17 cellular contexts compared by ENCODE assay signal in genomic region chr22:49800408-49801238, GRCh38. TPM values are rescaled to one million over a fixed set of nuclear protein-coding genes. Genes with fewer than 3 reads are reported as not detected.
DNase-seq lines count a peak whose midpoint lies in the region; ATAC-seq, FAIRE-seq and TF ChIP-seq lines count a peak whose summit lies in the region.
"Had no signal": no experiment of that assay in that cellular context is flagged by ENCODE, and none has a peak within 500 bp of the region (broad histone marks: within the 10 kb centered on the region; RNA-seq: fewer than 3 reads in every experiment).

No MANE protein-coding gene starts in this region.

- peaks cover 0 to 50% (median 23%) of the 10 kb centered on the region in 3 donors for H3K36me3 ChIP-seq in pancreas

- intact Hi-C loops in left ventricle myocardium superior (cut with micrococcal nuclease) (no loop called here), pancreas (cut with DNase I) (no loop called here)

- no peaks in the 10 kb centered on the region for H3K9me3 Mint-ChIP-seq in WTC11
- H3K9me3 Mint-ChIP-seq: activated naive CD4-positive, alpha-beta T cell treated with anti-CD3 and anti-CD28 coated beads, Interleukin-2, amount 10 ng/mL, durations not matched to agents 7 days and 5 days; effector memory CD8-positive, alpha-beta T cell had no signal

- in situ Hi-C loops in G401 (cut with HindIII; ENCODE audit: low sequenced_read_pairs), result no loop called here

- no peaks in the 10 kb centered on the region for H3K27me3 ChIP-seq in pancreas
- H3K27me3 ChIP-seq: stomach had no signal

- no peak overlapping the region for H3K27ac ChIP-seq in pancreas
- H3K27ac ChIP-seq: stomach, WERI-Rb-1 had no signal

- H3K27me3 Mint-ChIP-seq in WTC11 (ENCODE audit: low read depth), result no peaks in the 10 kb centered on the region
- H3K27me3 Mint-ChIP-seq: activated CD8-positive, alpha-beta memory T cell treated with anti-CD3 and anti-CD28 coated beads, Interleukin-2, amount 10 ng/mL, durations not matched to agents 7 days and 5 days; activated naive CD4-positive, alpha-beta T cell treated with anti-CD3 and anti-CD28 coated beads, Interleukin-2, amount 10 ng/mL, durations not matched to agents 7 days and 5 days; B cell; effector memory CD8-positive, alpha-beta T cell had no signal

- H3K27ac Mint-ChIP-seq in WTC11, result peak overlapping the region; percentile 83
- H3K27ac Mint-ChIP-seq: activated CD8-positive, alpha-beta memory T cell treated with anti-CD3 and anti-CD28 coated beads, Interleukin-2, amount 10 ng/mL, durations not matched to agents 7 days and 5 days; activated naive CD4-positive, alpha-beta T cell treated with anti-CD3 and anti-CD28 coated beads, Interleukin-2, amount 10 ng/mL, durations not matched to agents 7 days and 5 days; B cell had no signal

- no peak for ATAC-seq in WTC11
- ATAC-seq in left ventricle myocardium superior, result peak; percentile 46
- ATAC-seq in pancreas, result peak; percentile 16 to 63 (median 56)
- no peak for ATAC-seq in HG03378 (IDR thresholded peaks at IDR 0.05; ENCODE audit: unreplicated experiment)
- ATAC-seq: activated CD8-positive, alpha-beta memory T cell treated with anti-CD3 and anti-CD28 coated beads, Interleukin-2, amount 10 ng/mL, durations not matched to agents 7 days and 5 days; effector memory CD8-positive, alpha-beta T cell had no signal

- FAIRE-seq in pancreas (lab: Jason Lieb, UNC), result no peak

- no peaks in the 10 kb centered on the region for H3K4me1 ChIP-seq in pancreas

- CTCF ChIA-PET in WTC11 (lab: Charles Lee), result interaction anchor here (0.6 to 0.9 kb wide), 3 partner anchors 34 to 64 kb away, joined by 3 to 4 read pairs (median 3); no protein-coding TSS in a partner anchor

- TF ChIP-seq CTCF in WTC11 (IDR thresholded peaks at IDR 0.05), result no peak
- TF ChIP-seq CTCF in pancreas (IDR thresholded peaks at IDR 0.05), result no peak

- no peaks in the 10 kb centered on the region for H3K9me3 ChIP-seq in pancreas
- H3K9me3 ChIP-seq: stomach had no signal

- peaks cover 41% of the 10 kb centered on the region for H3K36me3 Mint-ChIP-seq in WTC11

- POLR2A ChIA-PET in WTC11 (lab: Charles Lee), result no interaction called here

- H3K4me3 Mint-ChIP-seq in WTC11, result no peak overlapping the region
- H3K4me3 Mint-ChIP-seq: activated CD8-positive, alpha-beta memory T cell treated with anti-CD3 and anti-CD28 coated beads, Interleukin-2, amount 10 ng/mL, durations not matched to agents 7 days and 5 days; activated naive CD4-positive, alpha-beta T cell treated with anti-CD3 and anti-CD28 coated beads, Interleukin-2, amount 10 ng/mL, durations not matched to agents 7 days and 5 days; B cell had no signal

- no peaks in the 10 kb centered on the region for H3K4me1 Mint-ChIP-seq in WTC11

- 59 to 62% methylated on average over 29 of the region's 29 CpGs for WGBS in pancreas, 2 donors

- no peak overlapping the region for H3K4me3 ChIP-seq in pancreas
- H3K4me3 ChIP-seq: stomach had no signal

- DNase-seq in G401 (ENCODE audit: low spot score), result peak; percentile 65
- no peak for DNase-seq in WTC11 (ENCODE audit: low spot score)
- DNase-seq in left ventricle myocardium superior, result no peak
- DNase-seq in pancreas, result peak in 2 of 6 donors; percentile 26 to 55
- no peak for DNase-seq in activated CD4-positive, alpha-beta T cell treated with anti-CD3 and anti-CD28 coated beads for 1 hour
- no peak for DNase-seq in medulla oblongata (ENCODE audit: extremely low spot score)
- no peak for DNase-seq in activated gamma-delta T cell treated with Interleukin-2 at 50 U/mL for 16 hours
- DNase-seq: activated CD8-positive, alpha-beta memory T cell treated with anti-CD3 and anti-CD28 coated beads, Interleukin-2, amount 10 ng/mL, durations not matched to agents 7 days and 5 days; activated naive CD4-positive, alpha-beta T cell treated with anti-CD3 and anti-CD28 coated beads, Interleukin-2, amount 10 ng/mL, durations not matched to agents 7 days and 5 days; effector memory CD8-positive, alpha-beta T cell; KBM-7; NCI-H2107; NCI-H69; stomach; WERI-Rb-1 had no signal

TF ChIP-seq in WTC11, 78 proteins besides CTCF, POLR2A, EP300 and RAD21 (continues in another document):
- no peak for TF ChIP-seq HMGA2 (CRISPR knock-in tag; IDR thresholded peaks at IDR 0.05)
- no peak for TF ChIP-seq MXD4 (CRISPR knock-in tag; IDR thresholded peaks at IDR 0.05; ENCODE audit: borderline replicate concordance)
- no peak for TF ChIP-seq OVOL2 (CRISPR knock-in tag; IDR thresholded peaks at IDR 0.05; ENCODE audit: borderline replicate concordance)
- no peak for TF ChIP-seq AR (CRISPR knock-in tag; IDR thresholded peaks at IDR 0.05)
- TF ChIP-seq ERG (CRISPR knock-in tag; IDR thresholded peaks at IDR 0.05), result no peak
- TF ChIP-seq TCF7 (CRISPR knock-in tag; IDR thresholded peaks at IDR 0.05; ENCODE audit: low read depth), result no peak
- no peak for TF ChIP-seq SMAD4 (CRISPR knock-in tag; IDR thresholded peaks at IDR 0.05)
- no peak for TF ChIP-seq EMX1 (CRISPR knock-in tag; IDR thresholded peaks at IDR 0.05)
- TF ChIP-seq SOX15 (CRISPR knock-in tag; IDR thresholded peaks at IDR 0.05), result no peak
- no peak for TF ChIP-seq JAZF1 (CRISPR knock-in tag; IDR thresholded peaks at IDR 0.05)
- TF ChIP-seq NR1H2 (CRISPR knock-in tag; IDR thresholded peaks at IDR 0.05), result no peak
- TF ChIP-seq ETV6 (CRISPR knock-in tag; IDR thresholded peaks at IDR 0.05), result no peak
- no peak for TF ChIP-seq ZNF416 (CRISPR knock-in tag; IDR thresholded peaks at IDR 0.05)
- no peak for TF ChIP-seq ZNF232 (CRISPR knock-in tag; IDR thresholded peaks at IDR 0.05)
- no peak for TF ChIP-seq ATF6 (CRISPR knock-in tag; IDR thresholded peaks at IDR 0.05)
- TF ChIP-seq ZNF219 (CRISPR knock-in tag; IDR thresholded peaks at IDR 0.05; ENCODE audit: borderline replicate concordance), result no peak
- no peak for TF ChIP-seq JUN (CRISPR knock-in tag; IDR thresholded peaks at IDR 0.05)

RNA-seq across cellular contexts. Expression of gene BRD1, which starts 27.1 kb away (rescaled TPM):
- total RNA-seq in G401 (2014; rRNA removed; shearing (Covaris generic)), result 19.3 and 27.5 TPM in 2 replicates
- 36.4 to 37.9 TPM (median 36.6 TPM) in 3 replicates for total RNA-seq in WTC11 (2021)
- total RNA-seq in left ventricle myocardium superior, result 18.7 TPM
- 10 to 100 TPM; 14.0 to 23.6 (median 15.8) TPM for total RNA-seq in pancreas
- 10 to 100 TPM; 19.7 to 26.3 TPM for polyA plus RNA-seq in pancreas

RNA-seq across cellular contexts. Expression of gene ZBED4, which starts 53.0 kb away (rescaled TPM):
- total RNA-seq in G401 (2014; rRNA removed; shearing (Covaris generic)), result 10.0 and 12.8 TPM in 2 replicates
- total RNA-seq in WTC11 (2021), result 24.7 to 29.2 TPM (median 24.8 TPM) in 3 replicates
- total RNA-seq in left ventricle myocardium superior, result 4.6 TPM
- 1 to 10 TPM; 3.7 to 7.2 (median 5.5) TPM for total RNA-seq in pancreas
- polyA plus RNA-seq in pancreas, result 1 to 10 TPM; 2.4 to 3.2 TPM

Comparison
In these comparisons a context has a peak if more than half of its experiments do, and no peak if none do; other contexts are left out.
1. ATAC-seq: peak in left ventricle myocardium superior (single experiment) and pancreas (4 of 4); none in WTC11 (single experiment) and HG03378 (single experiment).